35 cellular contexts compared by ENCODE assay signal in genomic region chr4:73248821-73249220, GRCh38.
"Had no signal": no experiment of that assay in that cellular context is flagged by ENCODE, and none has a peak within 500 bp of the region (broad histone marks: within the 10 kb centered on the region; RNA-seq: fewer than 3 reads in every experiment).

No MANE protein-coding gene starts in this region.

- H3K4me1 ChIP-seq: breast epithelium had no signal

- H3K9me3 Mint-ChIP-seq: activated B cell treated with CpG ODN at 0.5 μM for 24 hours; activated CD4-positive, alpha-beta memory T cell treated with anti-CD3 and anti-CD28 coated beads for 36 hours; activated CD4-positive, alpha-beta T cell treated with anti-CD3 and anti-CD28 coated beads, Interleukin-2, amount 10 ng/mL, durations not matched to agents 24 days and 14 days; activated CD8-positive, alpha-beta T cell treated with anti-CD3 and anti-CD28 coated beads for 36 hours; activated naive CD4-positive, alpha-beta T cell treated with anti-CD3 and anti-CD28 coated beads for 36 hours; activated naive CD4-positive, alpha-beta T cell treated with anti-CD3 and anti-CD28 coated beads, Interleukin-2, amount 50 U/mL, for 72 hours; activated T-cell treated with anti-CD3 and anti-CD28 coated beads, Interleukin-2, amount 50 U/mL, for 4 hours; activated T-cell treated with anti-CD3 and anti-CD28 coated beads, Interleukin-2, amount 50 U/mL, for 72 hours; activated T-helper 1 cell treated with anti-CD3 and anti-CD28 coated beads, Interleukin-12 subunit alpha, Interleukin-12 subunit beta, Interleukin-2, Interleukin-4 antibody, amounts not matched to agents 30 ng/mL and 10 ng/mL and 1 ng/mL, durations not matched to agents 14 hours and 24 hours and 36 hours; activated T-helper 17 cell treated with anti-CD3 and anti-CD28 coated beads, Interleukin-2, amount 50 U/mL, for 72 hours; T-helper 1 cell treated with Interleukin-12 subunit alpha and Interleukin-12 subunit beta and Interleukin-4 antibody, amounts not matched to agents 30 μg/mL and 1 μg/mL, for 36 hours; T-helper 2 cell treated with Interferon-gamma antibody and Interleukin-4, amounts not matched to agents 5 μg/mL and 100 μg/mL, for 36 hours had no signal

- H3K27ac Mint-ChIP-seq: activated B cell treated with CpG ODN at 0.5 μM for 24 hours; activated CD4-positive, alpha-beta memory T cell treated with anti-CD3 and anti-CD28 coated beads for 36 hours; activated CD4-positive, alpha-beta T cell treated with anti-CD3 and anti-CD28 coated beads, Interleukin-2, amount 10 ng/mL, durations not matched to agents 24 days and 14 days; activated CD8-positive, alpha-beta T cell treated with anti-CD3 and anti-CD28 coated beads for 36 hours; activated naive CD4-positive, alpha-beta T cell treated with anti-CD3 and anti-CD28 coated beads for 36 hours; activated naive CD4-positive, alpha-beta T cell treated with anti-CD3 and anti-CD28 coated beads, Interleukin-2, amount 50 U/mL, for 72 hours; activated naive CD8-positive, alpha-beta T cell treated with anti-CD3 and anti-CD28 coated beads for 36 hours; activated T-cell treated with anti-CD3 and anti-CD28 coated beads, Interleukin-2, amount 50 U/mL, for 72 hours; activated T-helper 1 cell treated with anti-CD3 and anti-CD28 coated beads, Interleukin-12 subunit alpha, Interleukin-12 subunit beta, Interleukin-2, Interleukin-4 antibody, amounts not matched to agents 30 ng/mL and 10 ng/mL and 1 ng/mL, durations not matched to agents 14 hours and 24 hours and 36 hours; activated T-helper 17 cell treated with anti-CD3 and anti-CD28 coated beads, Interleukin-2, amount 50 U/mL, for 72 hours; T-helper 1 cell treated with Interleukin-12 subunit alpha and Interleukin-12 subunit beta and Interleukin-4 antibody, amounts not matched to agents 30 μg/mL and 1 μg/mL, for 36 hours; T-helper 2 cell treated with Interferon-gamma antibody and Interleukin-4, amounts not matched to agents 5 μg/mL and 100 μg/mL, for 36 hours had no signal

- ATAC-seq: activated CD8-positive, alpha-beta T cell treated with anti-CD3 and anti-CD28 coated beads for 36 hours; activated naive CD4-positive, alpha-beta T cell treated with anti-CD3 and anti-CD28 coated beads, Interleukin-2, amount 50 U/mL, for 72 hours; activated T-cell treated with anti-CD3 and anti-CD28 coated beads, Interleukin-2, amount 50 U/mL, for 4 hours; activated T-cell treated with anti-CD3 and anti-CD28 coated beads, Interleukin-2, amount 50 U/mL, for 72 hours; activated T-helper 17 cell treated with anti-CD3 and anti-CD28 coated beads, Interleukin-2, amount 50 U/mL, for 72 hours; body of pancreas had no signal

- H3K4me3 Mint-ChIP-seq: activated B cell treated with CpG ODN at 0.5 μM for 24 hours; activated CD4-positive, alpha-beta memory T cell treated with anti-CD3 and anti-CD28 coated beads for 36 hours; activated CD4-positive, alpha-beta T cell treated with anti-CD3 and anti-CD28 coated beads, Interleukin-2, amount 10 ng/mL, durations not matched to agents 24 days and 14 days; activated CD8-positive, alpha-beta T cell treated with anti-CD3 and anti-CD28 coated beads for 36 hours; activated naive CD4-positive, alpha-beta T cell treated with anti-CD3 and anti-CD28 coated beads for 36 hours; activated naive CD8-positive, alpha-beta T cell treated with anti-CD3 and anti-CD28 coated beads for 36 hours; activated T-cell treated with anti-CD3 and anti-CD28 coated beads, Interleukin-2, amount 50 U/mL, for 4 hours; activated T-cell treated with anti-CD3 and anti-CD28 coated beads, Interleukin-2, amount 50 U/mL, for 72 hours; activated T-helper 1 cell treated with anti-CD3 and anti-CD28 coated beads, Interleukin-12 subunit alpha, Interleukin-12 subunit beta, Interleukin-2, Interleukin-4 antibody, amounts not matched to agents 30 ng/mL and 10 ng/mL and 1 ng/mL, durations not matched to agents 14 hours and 24 hours and 36 hours; activated T-helper 17 cell treated with anti-CD3 and anti-CD28 coated beads, Interleukin-2, amount 50 U/mL, for 72 hours; T-helper 1 cell treated with Interleukin-12 subunit alpha and Interleukin-12 subunit beta and Interleukin-4 antibody, amounts not matched to agents 30 μg/mL and 1 μg/mL, for 36 hours; T-helper 2 cell treated with Interferon-gamma antibody and Interleukin-4, amounts not matched to agents 5 μg/mL and 100 μg/mL, for 36 hours had no signal

- H3K36me3 ChIP-seq: brain microvascular endothelial cell had no signal

- DNase-seq: activated B cell treated with CpG ODN at 0.5 μM for 24 hours; activated CD4-positive, alpha-beta memory T cell treated with anti-CD3 and anti-CD28 coated beads for 36 hours; activated CD4-positive, alpha-beta T cell treated with anti-CD3 and anti-CD28 coated beads for 4 hours; activated CD4-positive, alpha-beta T cell treated with anti-CD3 and anti-CD28 coated beads, Interleukin-2, amount 10 ng/mL, durations not matched to agents 24 days and 14 days; activated CD4-positive, alpha-beta T cell treated with anti-CD3 and anti-CD28 coated beads, Interleukin-2, amount 50 U/mL, for 1 hour; activated CD4-positive, alpha-beta T cell treated with anti-CD3 and anti-CD28 coated beads, Interleukin-2, amount 50 U/mL, for 4 hours; activated CD4-positive, CD25-positive, alpha-beta regulatory T cell treated with anti-CD3 and anti-CD28 coated beads, Interleukin-2, amount 50 U/mL, for 72 hours; activated CD8-positive, alpha-beta memory T cell treated with anti-CD3 and anti-CD28 coated beads, Interleukin-2, amount 50 U/mL, for 4 hours; activated CD8-positive, alpha-beta T cell treated with anti-CD3 and anti-CD28 coated beads for 36 hours; activated effector memory CD4-positive, alpha-beta T cell treated with anti-CD3 and anti-CD28 coated beads, Interleukin-2, amount 50 U/mL, for 16 hours; activated gamma-delta T cell treated with Interleukin-2 at 50 U/mL for 16 hours; activated naive CD4-positive, alpha-beta T cell; activated naive CD4-positive, alpha-beta T cell treated with anti-CD3 and anti-CD28 coated beads for 36 hours; activated naive CD4-positive, alpha-beta T cell treated with anti-CD3 and anti-CD28 coated beads, Interleukin-2, amount 50 U/mL, for 16 hours; activated naive CD8-positive, alpha-beta T cell treated with anti-CD3 and anti-CD28 coated beads for 36 hours; activated T-cell treated with anti-CD3 and anti-CD28 coated beads for 4 hours; activated T-cell treated with anti-CD3 and anti-CD28 coated beads, Interleukin-2, amount 50 U/mL, for 1 hour; activated T-cell treated with anti-CD3 and anti-CD28 coated beads, Interleukin-2, amount 50 U/mL, for 4 hours; activated T-cell treated with anti-CD3 and anti-CD28 coated beads, Interleukin-2, amount 50 U/mL, for 72 hours; adrenal gland; amniotic stem cell; aorta; body of pancreas; brain microvascular endothelial cell; central memory CD4-positive, alpha-beta T cell; T-helper 1 cell; T-helper 2 cell; T-helper 9 cell had no signal

- H3K27me3 ChIP-seq: adrenal gland, body of pancreas, brain microvascular endothelial cell, breast epithelium had no signal

- H3K27ac ChIP-seq: adrenal gland, body of pancreas, brain microvascular endothelial cell, breast epithelium, VCaP had no signal

- H3K4me3 ChIP-seq: adrenal gland, body of pancreas, breast epithelium had no signal

- H3K9me3 ChIP-seq: adrenal gland, body of pancreas, breast epithelium had no signal

- H3K27me3 Mint-ChIP-seq: activated B cell treated with CpG ODN at 0.5 μM for 24 hours; activated CD4-positive, alpha-beta memory T cell treated with anti-CD3 and anti-CD28 coated beads for 36 hours; activated CD4-positive, alpha-beta T cell treated with anti-CD3 and anti-CD28 coated beads, Interleukin-2, amount 10 ng/mL, durations not matched to agents 24 days and 14 days; activated CD8-positive, alpha-beta T cell treated with anti-CD3 and anti-CD28 coated beads for 36 hours; activated naive CD8-positive, alpha-beta T cell treated with anti-CD3 and anti-CD28 coated beads for 36 hours; activated T-helper 17 cell treated with anti-CD3 and anti-CD28 coated beads, Interleukin-2, amount 50 U/mL, for 72 hours had no signal
